In genomic region chr2:242088471-242089212, GRCh38 we compare ENCODE assay signal across 8 cellular contexts.
A peak's percentile ranks its signal among the peaks of the same experiment; 100 is the strongest.
DNase-seq lines count a peak whose midpoint lies in the region; ATAC-seq and TF ChIP-seq lines count a peak whose summit lies in the region.

No MANE protein-coding gene starts in this region.

- H3K27me3 Mint-ChIP-seq in CD4-positive, alpha-beta T cell, result no peaks in the 10 kb centered on the region

- H3K27me3 ChIP-seq in CD4-positive, alpha-beta T cell (ENCODE audit: control insufficient read depth, insufficient read depth, low read length), result no peaks in the 10 kb centered on the region
- H3K27me3 ChIP-seq in duodenal mucosa (ENCODE audit: control insufficient read depth in 1 of 2, insufficient read depth in 2 of 2, low read length in 2 of 2) (no peaks in the 10 kb centered on the region), lower lobe of right lung (ENCODE audit: low read depth) (no peaks in the 10 kb centered on the region)

- POLR2A ChIA-PET in CD4-positive, alpha-beta T cell (lab: Charles Lee), result no interaction called here

- CTCF ChIA-PET in CD4-positive, alpha-beta T cell (lab: Charles Lee), result no interaction called here

- H3K4me3 ChIP-seq in duodenal mucosa (ENCODE audit: low read depth in 1 of 2, low read length in 2 of 2) (peak overlapping the region; percentile 65 to 80), lower lobe of right lung (peak overlapping the region; percentile 73)

- DNase-seq in CD4-positive, alpha-beta T cell, result peak; percentile 84 to 95 (median 90)
- DNase-seq in NCI-H774 (lab: John Stamatoyannopoulos, UW) (peak; percentile 81), lower lobe of right lung (peak; percentile 96)
- peak; percentile 90 to 92 for DNase-seq in activated CD4-positive, alpha-beta T cell treated with anti-CD3 and anti-CD28 coated beads, Interleukin-2, amount 50 U/mL, for 48 hours
- peak; percentile 82 to 92 (median 84) for DNase-seq in stimulated activated CD4-positive, alpha-beta T cell treated with anti-CD3 and anti-CD28 coated beads, TNF-alpha, amount 100 ng/mL, for 24 hours (ENCODE audit: low read depth in 3 of 3)

- H3K9me3 Mint-ChIP-seq in CD4-positive, alpha-beta T cell, result no peaks in the 10 kb centered on the region

- intact Hi-C loops in CD4-positive, alpha-beta T cell (cut with DNase I, micrococcal nuclease), result loop anchor here (5.0 kb wide), 2 partner anchors 56 to 351 kb away; no protein-coding TSS in a partner anchor
- intact Hi-C loops in lower lobe of right lung (cut with DNase I), result no loop called here

- ATAC-seq in CD4-positive, alpha-beta T cell (ENCODE audit: poor library complexity), result peak; percentile 95
- ATAC-seq in GM19438 (IDR thresholded peaks at IDR 0.05; ENCODE audit: low read depth, unreplicated experiment), result peak; percentile 82
- peak; percentile 55 for ATAC-seq in HG03558 (IDR thresholded peaks at IDR 0.05; ENCODE audit: extremely low read depth, unreplicated experiment)
- peak; percentile 98 to 99 for ATAC-seq in lower lobe of right lung

- TF ChIP-seq CTCF in CD4-positive, alpha-beta T cell (IDR thresholded peaks at IDR 0.05), result no peak
- no peak for TF ChIP-seq CTCF in lower lobe of right lung (IDR thresholded peaks at IDR 0.05)

- H3K36me3 ChIP-seq in duodenal mucosa (ENCODE audit: control insufficient read depth in 1 of 2, insufficient read depth in 2 of 2, low read length in 2 of 2) (no peaks in the 10 kb centered on the region), lower lobe of right lung (no peaks in the 10 kb centered on the region)

- H3K9me3 ChIP-seq in CD4-positive, alpha-beta T cell (ENCODE audit: control insufficient read depth, low read length), result no peaks in the 10 kb centered on the region
- H3K9me3 ChIP-seq in duodenal mucosa (ENCODE audit: control insufficient read depth in 1 of 2, low read length in 2 of 2) (no peaks in the 10 kb centered on the region), lower lobe of right lung (no peaks in the 10 kb centered on the region)

- peak overlapping the region; percentile 97 for H3K27ac Mint-ChIP-seq in CD4-positive, alpha-beta T cell

- H3K9ac ChIP-seq in duodenal mucosa (ENCODE audit: low read depth in 1 of 2, low read length in 2 of 2), result no peak overlapping the region

- peaks cover 33% of the 10 kb centered on the region for H3K4me1 Mint-ChIP-seq in CD4-positive, alpha-beta T cell (ENCODE audit: low read depth)

- no peak overlapping the region for H3K27ac ChIP-seq in CD4-positive, alpha-beta T cell (ENCODE audit: low read depth, low read length)
- peak overlapping the region; percentile 42 for H3K27ac ChIP-seq in duodenal mucosa (ENCODE audit: low read depth, low read length)
- peak overlapping the region; percentile 73 for H3K27ac ChIP-seq in lower lobe of right lung

- H3K4me3 Mint-ChIP-seq in CD4-positive, alpha-beta T cell, result peak overlapping the region; percentile 97

- peaks cover 12% of the 10 kb centered on the region for H3K36me3 Mint-ChIP-seq in CD4-positive, alpha-beta T cell (ENCODE audit: low read depth)

- H3K4me1 ChIP-seq in duodenal mucosa (ENCODE audit: control insufficient read depth in 1 of 2, insufficient read depth in 2 of 2, low read length in 2 of 2) (no peaks in the 10 kb centered on the region), lower lobe of right lung (peaks cover 16% of the 10 kb centered on the region)
